17 cellular contexts compared by ENCODE assay signal in genomic region chr7:142585425-142585824, GRCh38.
DNase-seq lines count a peak whose midpoint lies in the region; ATAC-seq, FAIRE-seq and TF ChIP-seq lines count a peak whose summit lies in the region.
"Had no signal": no experiment of that assay in that cellular context is flagged by ENCODE, and none has a peak within 500 bp of the region (broad histone marks: within the 10 kb centered on the region; RNA-seq: fewer than 3 reads in every experiment).

No MANE protein-coding gene starts in this region.

- peaks cover 9% of the 10 kb centered on the region for H3K4me1 ChIP-seq in GM23338 (ENCODE audit: insufficient read depth)

- H3K4me3 ChIP-seq in GM23338 = no peak overlapping the region
- no peak overlapping the region for H3K4me3 ChIP-seq in foreskin fibroblast (ENCODE audit: low read depth in 1 of 2, low read length in 2 of 2)
- H3K4me3 ChIP-seq: PC-9 had no signal

- H3K9me3 Mint-ChIP-seq in GM23338 = no peaks in the 10 kb centered on the region; the same call in 2 of the 3 replicates
- H3K9me3 Mint-ChIP-seq: activated CD4-positive, alpha-beta T cell treated with anti-CD3 and anti-CD28 coated beads, Interleukin-2, amount 10 ng/mL, durations not matched to agents 7 days and 5 days; activated T-helper 1 cell treated with anti-CD3 and anti-CD28 coated beads, Interleukin-12 subunit alpha, Interleukin-12 subunit beta, Interleukin-2, Interleukin-4 antibody, amounts not matched to agents 30 ng/mL and 10 ng/mL and 1 ng/mL, durations not matched to agents 14 hours and 24 hours and 36 hours; CD4-positive, alpha-beta T cell had no signal

- H3K27ac Mint-ChIP-seq in GM23338 = no peak overlapping the region
- no peak overlapping the region for H3K27ac Mint-ChIP-seq in T-helper 17 cell
- H3K27ac Mint-ChIP-seq: activated CD4-positive, alpha-beta T cell treated with anti-CD3 and anti-CD28 coated beads, Interleukin-2, amount 10 ng/mL, durations not matched to agents 7 days and 5 days; CD4-positive, alpha-beta T cell had no signal

- H3K36me3 Mint-ChIP-seq in GM23338 (ENCODE audit: low read depth) = no peaks in the 10 kb centered on the region
- H3K36me3 Mint-ChIP-seq in T-helper 17 cell (ENCODE audit: low read depth) = no peaks in the 10 kb centered on the region

- no peaks in the 10 kb centered on the region for H3K36me3 ChIP-seq in GM23338 (ENCODE audit: insufficient read depth)

- no peak overlapping the region for H2AFZ ChIP-seq in GM23338
- H2AFZ ChIP-seq: PC-9 had no signal

- H3K27me3 Mint-ChIP-seq in GM23338 (ENCODE audit: insufficient read depth, low read depth, poor library complexity) = no peaks in the 10 kb centered on the region
- H3K27me3 Mint-ChIP-seq in T-helper 17 cell = no peaks in the 10 kb centered on the region
- H3K27me3 Mint-ChIP-seq: activated CD4-positive, alpha-beta T cell treated with anti-CD3 and anti-CD28 coated beads, Interleukin-2, amount 10 ng/mL, durations not matched to agents 7 days and 5 days; CD4-positive, alpha-beta T cell had no signal

- TF ChIP-seq CTCF in GM23338 (conservative IDR thresholded peaks at IDR 0.05; ENCODE audit: low read depth in 2 of 2) = peak in 1 of 2 experiments; percentile 50
- TF ChIP-seq CTCF in VCaP (conservative IDR thresholded peaks at IDR 0.05) = no peak
- peak; percentile 29 for TF ChIP-seq CTCF in foreskin fibroblast (IDR thresholded peaks at IDR 0.05; ENCODE audit: low read depth, low read length)

- H3K27ac ChIP-seq in GM23338 (ENCODE audit: low read depth) (no peak overlapping the region), VCaP (peak overlapping the region; percentile 7; the same call in 1 of the 2 replicates)
- H3K27ac ChIP-seq: PC-9 had no signal

- no peak overlapping the region for H3K4me2 ChIP-seq in GM23338
- H3K4me2 ChIP-seq: PC-9 had no signal

- H3K79me2 ChIP-seq in GM23338 (replicated peaks; ENCODE audit: insufficient read depth) = no peaks in the 10 kb centered on the region

- FAIRE-seq in GM12891 (lab: Jason Lieb, UNC) = no peak

- DNase-seq in D341Med (ENCODE audit: low spot score) (peak; percentile 46), GM23338 (ENCODE audit: low spot score) (no peak), foreskin fibroblast (peak in 1 of 2 donors; percentile 65), OCI-M1 (lab: John Stamatoyannopoulos, UW) (no peak), T-helper 17 cell (no peak), GM12891 (ENCODE audit: insufficient read length, low spot score) (no peak)
- DNase-seq: activated CD4-positive, alpha-beta T cell treated with anti-CD3 and anti-CD28 coated beads, Interleukin-2, amount 10 ng/mL, durations not matched to agents 7 days and 5 days; CD4-positive, alpha-beta T cell; midbrain; MV-4-11; nucleus accumbens; stimulated activated naive CD4-positive, alpha-beta T cell; T-helper 1 cell had no signal

- H3K9me3 ChIP-seq in T-helper 17 cell (ENCODE audit: control insufficient read depth, low read length, poor library complexity, severe bottlenecking) = no peaks in the 10 kb centered on the region

- H3K4me1 Mint-ChIP-seq in GM23338 (peaks cover 15% of the 10 kb centered on the region), T-helper 17 cell (peaks cover 28% of the 10 kb centered on the region)

- no peaks in the 10 kb centered on the region for H3K27me3 ChIP-seq in GM23338 (ENCODE audit: insufficient read depth)

- no peaks in the 10 kb centered on the region for H3K9me2 ChIP-seq in GM23338 (ENCODE audit: insufficient read depth)

- no peaks in the 10 kb centered on the region for H4K20me1 ChIP-seq in GM23338 (replicated peaks; ENCODE audit: insufficient read depth)

- ATAC-seq in GM23338 = peak; percentile 44
- ATAC-seq in T-helper 17 cell = no peak
- no peak for ATAC-seq in HG02938 (IDR thresholded peaks at IDR 0.05; ENCODE audit: unreplicated experiment)

- H3K4me3 Mint-ChIP-seq in GM23338 = no peak overlapping the region
- no peak overlapping the region for H3K4me3 Mint-ChIP-seq in T-helper 17 cell
- H3K4me3 Mint-ChIP-seq: activated CD4-positive, alpha-beta T cell treated with anti-CD3 and anti-CD28 coated beads, Interleukin-2, amount 10 ng/mL, durations not matched to agents 7 days and 5 days; activated T-helper 1 cell treated with anti-CD3 and anti-CD28 coated beads, Interleukin-12 subunit alpha, Interleukin-12 subunit beta, Interleukin-2, Interleukin-4 antibody, amounts not matched to agents 30 ng/mL and 10 ng/mL and 1 ng/mL, durations not matched to agents 14 hours and 24 hours and 36 hours; CD4-positive, alpha-beta T cell had no signal

- no peaks in the 10 kb centered on the region for H3F3A ChIP-seq in GM23338 (replicated peaks; ENCODE audit: low read depth)

- no peak for TF ChIP-seq POLR2A in GM12891 (IDR thresholded peaks at IDR 0.05; ENCODE audit: low read depth, low read length)

TF ChIP-seq in GM23338, 12 proteins besides CTCF, POLR2A, EP300 and RAD21 (continues in another document):
- no peak for TF ChIP-seq CREB1 (CRISPR knock-in tag; IDR thresholded peaks at IDR 0.05; ENCODE audit: low read depth)
- no peak for TF ChIP-seq ZNF331 (CRISPR knock-in tag; IDR thresholded peaks at IDR 0.05; ENCODE audit: low read depth)
- TF ChIP-seq EZH2 (IDR thresholded peaks at IDR 0.05; ENCODE audit: low read depth, unreplicated experiment) = no peak
- no peak for TF ChIP-seq EZH2phosphoT487 (IDR thresholded peaks at IDR 0.05; ENCODE audit: unreplicated experiment)
- no peak for TF ChIP-seq POLR2AphosphoS5 (IDR thresholded peaks at IDR 0.05; ENCODE audit: low read depth)
- TF ChIP-seq JUNB (IDR thresholded peaks at IDR 0.05; ENCODE audit: unreplicated experiment) = no peak

TF ChIP-seq in GM12891, 5 proteins besides CTCF, POLR2A, EP300 and RAD21:
- TF ChIP-seq POLR2AphosphoS5 (IDR thresholded peaks at IDR 0.05; ENCODE audit: low read depth, low read length) = no peak
- no peak for TF ChIP-seq TAF1 (IDR thresholded peaks at IDR 0.05; ENCODE audit: low read depth, low read length)
- TF ChIP-seq PAX5 (IDR thresholded peaks at IDR 0.05; ENCODE audit: insufficient read depth, low read length, severe bottlenecking) = no peak
- no peak for TF ChIP-seq SPI1 (IDR thresholded peaks at IDR 0.05; ENCODE audit: low read depth, low read length)
- TF ChIP-seq POU2F2 (IDR thresholded peaks at IDR 0.05; ENCODE audit: low read depth, low read length) = no peak
